ENCODE assay signal across 8 cellular contexts in the genomic region with DNA sequence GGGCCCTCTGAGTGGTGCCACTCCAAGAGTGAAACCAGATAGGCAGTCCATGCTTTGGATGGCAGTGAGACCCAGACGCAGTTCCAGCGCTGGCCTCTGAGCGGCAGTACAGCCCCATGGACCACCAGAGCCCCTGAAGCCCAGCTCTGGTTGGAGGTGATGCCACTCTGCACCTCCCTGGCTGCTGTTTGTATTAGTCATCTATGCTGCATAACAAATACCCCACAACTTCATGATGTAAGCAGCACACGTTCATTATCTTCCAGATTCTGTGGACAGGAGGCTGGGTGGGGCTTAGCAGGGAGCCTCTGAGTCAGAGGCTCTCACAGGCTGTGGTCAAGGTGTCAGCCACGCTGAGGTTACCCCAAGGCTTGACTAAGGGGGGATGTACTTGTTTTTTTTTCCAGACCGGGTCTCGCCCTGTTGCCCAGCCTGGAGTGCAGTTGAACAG. TPM values are rescaled to one million over a fixed set of nuclear protein-coding genes. Genes with fewer than 3 reads are reported as not detected.
DNase-seq lines count a peak whose midpoint lies in the region; ATAC-seq and TF ChIP-seq lines count a peak whose summit lies in the region.

No MANE protein-coding gene starts in this region.

- peak; percentile 95 for ATAC-seq in CD8-positive, alpha-beta T cell
- ATAC-seq in GM19467 (IDR thresholded peaks at IDR 0.05; ENCODE audit: unreplicated experiment): no peak
- no peak for ATAC-seq in HG03521 (IDR thresholded peaks at IDR 0.05; ENCODE audit: unreplicated experiment)

- no peak for TF ChIP-seq POLR2A in sigmoid colon (IDR thresholded peaks at IDR 0.05)

- no peak overlapping the region for H3K27ac Mint-ChIP-seq in CD8-positive, alpha-beta T cell
- H3K27ac Mint-ChIP-seq in glutamatergic neuron (ENCODE audit: unreplicated experiment): no peak overlapping the region

- H3K36me3 Mint-ChIP-seq in CD8-positive, alpha-beta T cell: no peaks in the 10 kb centered on the region
- H3K36me3 Mint-ChIP-seq in glutamatergic neuron (ENCODE audit: unreplicated experiment): no peaks in the 10 kb centered on the region

- peaks cover 18% of the 10 kb centered on the region for H3K4me1 ChIP-seq in CD8-positive, alpha-beta T cell (ENCODE audit: insufficient read depth, low read length)
- H3K4me1 ChIP-seq in sigmoid colon: peaks cover 0 to 38% (median 23%) of the 10 kb centered on the region in 4 donors

- H3K36me3 ChIP-seq in CD8-positive, alpha-beta T cell (ENCODE audit: insufficient read depth, low read length): no peaks in the 10 kb centered on the region
- H3K36me3 ChIP-seq in sigmoid colon: no peaks in the 10 kb centered on the region

- H3K9me3 ChIP-seq in CD8-positive, alpha-beta T cell (ENCODE audit: low read length): no peaks in the 10 kb centered on the region
- no peaks in the 10 kb centered on the region for H3K9me3 ChIP-seq in sigmoid colon

- peaks cover 18% of the 10 kb centered on the region for H3K4me1 Mint-ChIP-seq in CD8-positive, alpha-beta T cell (ENCODE audit: low read depth)
- H3K4me1 Mint-ChIP-seq in glutamatergic neuron (ENCODE audit: low read depth, unreplicated experiment): peaks cover 11% of the 10 kb centered on the region

- H3K4me3 Mint-ChIP-seq in CD8-positive, alpha-beta T cell: no peak overlapping the region
- H3K4me3 Mint-ChIP-seq in glutamatergic neuron (ENCODE audit: unreplicated experiment): no peak overlapping the region

- CTCF ChIA-PET in CD8-positive, alpha-beta T cell (lab: Charles Lee): interaction anchor here (0.6 to 1.8 kb wide), 7 partner anchors 8 to 1267 kb away, joined by 3 to 5 read pairs (median 4); no protein-coding TSS in a partner anchor

- intact Hi-C loops in CD8-positive, alpha-beta T cell (cut with DNase I, micrococcal nuclease): loop anchor here (1.0 to 5.0 kb wide), 6 partner anchors 9 to 350 kb away; a partner anchor contains a TSS
- intact Hi-C loops in sigmoid colon (cut with DNase I): loop anchor here (5.0 kb wide), 1 partner anchor 95 kb away; no protein-coding TSS in a partner anchor

- TF ChIP-seq EP300 in sigmoid colon (IDR thresholded peaks at IDR 0.05): no peak

- no peak overlapping the region for H3K4me3 ChIP-seq in CD8-positive, alpha-beta T cell (ENCODE audit: low read depth, low read length)
- no peak overlapping the region for H3K4me3 ChIP-seq in HL-60 (replicated peaks; ENCODE audit: insufficient read depth, low read length)
- H3K4me3 ChIP-seq in sigmoid colon: no peak overlapping the region

- DNase-seq in CD8-positive, alpha-beta T cell: peak; percentile 55 to 84 (median 75)
- DNase-seq in HL-60 (ENCODE audit: low read depth in 1 of 2, low spot score in 1 of 2) (peak; percentile 54 to 78), SHP77 (lab: John Stamatoyannopoulos, UW) (peak; percentile 61 to 75), glutamatergic neuron (peak; percentile 86), sigmoid colon (no peak)
- peak; percentile 88 for DNase-seq in activated effector memory CD4-positive, alpha-beta T cell treated with anti-CD3 and anti-CD28 coated beads, Interleukin-2, amount 50 U/mL, for 16 hours

- no peaks in the 10 kb centered on the region for H3K27me3 ChIP-seq in CD8-positive, alpha-beta T cell (ENCODE audit: insufficient read depth, low read length)
- H3K27me3 ChIP-seq in HL-60 (ENCODE audit: insufficient read depth, poor library complexity, severe bottlenecking): no peaks in the 10 kb centered on the region
- no peaks in the 10 kb centered on the region for H3K27me3 ChIP-seq in sigmoid colon

- no peaks in the 10 kb centered on the region for H3K27me3 Mint-ChIP-seq in CD8-positive, alpha-beta T cell (ENCODE audit: low read depth)
- peaks cover 3% of the 10 kb centered on the region for H3K27me3 Mint-ChIP-seq in glutamatergic neuron (ENCODE audit: unreplicated experiment)

- H3K27ac ChIP-seq in CD8-positive, alpha-beta T cell (ENCODE audit: low read depth, low read length): no peak overlapping the region
- H3K27ac ChIP-seq in HL-60 (replicated peaks) (no peak overlapping the region), sigmoid colon (no peak overlapping the region)

- peak; percentile 77 for TF ChIP-seq CTCF in CD8-positive, alpha-beta T cell (IDR thresholded peaks at IDR 0.05)
- peak; percentile 94 for TF ChIP-seq CTCF in HL-60 (IDR thresholded peaks at IDR 0.05; ENCODE audit: insufficient read depth, low read length)
- peak; percentile 82 for TF ChIP-seq CTCF in glutamatergic neuron (IDR thresholded peaks at IDR 0.05; ENCODE audit: partially characterized antibody, unreplicated experiment)
- peak; percentile 28 to 62 (median 44) for TF ChIP-seq CTCF in sigmoid colon (IDR thresholded peaks at IDR 0.05)

- no peaks in the 10 kb centered on the region for H3K9me3 Mint-ChIP-seq in CD8-positive, alpha-beta T cell
- H3K9me3 Mint-ChIP-seq in glutamatergic neuron (ENCODE audit: unreplicated experiment): peaks cover 2% of the 10 kb centered on the region

- WGBS in sigmoid colon, 2 donors: 64 to 72% methylated on average over 7 of the region's 7 CpGs

- POLR2A ChIA-PET in CD8-positive, alpha-beta T cell (lab: Charles Lee): interaction anchor here (1.4 kb wide), 1 partner anchor 10 kb away, joined by 9 read pairs; a partner anchor contains a TSS

RNA-seq across cellular contexts. Expression of a gene that starts 5.1 kb away (rescaled TPM):
- 10 to 100 TPM; 22.2 to 22.3 TPM for total RNA-seq in CD8-positive, alpha-beta T cell
- total RNA-seq in glutamatergic neuron (ENCODE audit: unreplicated experiment) (82.6 TPM), sigmoid colon (100 to 1,000 TPM; 138 to 281 (median 191) TPM)
- 10 to 100 TPM; 39.6 to 55.3 (median 46.7) TPM for polyA plus RNA-seq in sigmoid colon

RNA-seq across cellular contexts. Expression of a gene that starts 9.8 kb away (rescaled TPM):
- total RNA-seq in CD8-positive, alpha-beta T cell: 1 to 10 TPM; 6.1 to 7.9 TPM
- total RNA-seq in glutamatergic neuron (ENCODE audit: unreplicated experiment) (26.2 TPM), sigmoid colon (10 to 100 TPM; 15.0 to 21.6 (median 16.4) TPM)
- 10 to 100 TPM; 30.6 to 39.1 (median 31.9) TPM for polyA plus RNA-seq in sigmoid colon

RNA-seq across cellular contexts. Expression of a gene that starts 10.1 kb away (rescaled TPM):
- total RNA-seq in CD8-positive, alpha-beta T cell: 10 to 100 TPM; 57.9 to 60.8 TPM
- total RNA-seq in glutamatergic neuron (ENCODE audit: unreplicated experiment) (54.5 TPM), sigmoid colon (10 to 100 TPM; 20.7 to 26.6 (median 22.7) TPM)
- 100 to 1,000 TPM in 1 of 3 donors, 10 to 100 TPM in 2; 61.9 to 109 (median 70.3) TPM for polyA plus RNA-seq in sigmoid colon

RNA-seq across cellular contexts. Expression of a gene that starts 21.6 kb away (rescaled TPM):
- total RNA-seq in CD8-positive, alpha-beta T cell: 10 to 100 TPM; 16.7 to 17.4 TPM
- total RNA-seq in glutamatergic neuron (ENCODE audit: unreplicated experiment) (69.6 TPM), sigmoid colon (10 to 100 TPM; 49.6 to 77.4 (median 62.0) TPM)
- 10 to 100 TPM; 74.5 to 95.9 (median 78.4) TPM for polyA plus RNA-seq in sigmoid colon

RNA-seq across cellular contexts. Expression of a gene that starts 33.5 kb away (rescaled TPM):
- total RNA-seq in CD8-positive, alpha-beta T cell: 10 to 100 TPM; 26.4 to 27.5 TPM
- total RNA-seq in glutamatergic neuron (ENCODE audit: unreplicated experiment) (103 TPM), sigmoid colon (10 to 100 TPM; 20.0 to 44.9 (median 28.9) TPM)
- polyA plus RNA-seq in sigmoid colon: 10 to 100 TPM; 10.6 to 24.1 (median 13.2) TPM

Comparison
In these comparisons a context has a peak if more than half of its experiments do, and no peak if none do; other contexts are left out.
1. CTCF ChIP-seq: peak in every context shown above with its lines; median percentile 94 in HL-60; 82 in glutamatergic neuron; 77 in CD8-positive, alpha-beta T cell; 44 in sigmoid colon.